In genomic region chr1:12433323-12434053, GRCh38 we compare ENCODE assay signal across 8 cellular contexts.
DNase-seq lines count a peak whose midpoint lies in the region; ATAC-seq and TF ChIP-seq lines count a peak whose summit lies in the region.

No MANE protein-coding gene starts in this region.

- H3K27me3 ChIP-seq in KMS-11 (ENCODE audit: insufficient read depth, low read depth): no peaks in the 10 kb centered on the region

- H4K20me1 ChIP-seq in KMS-11 (ENCODE audit: insufficient read depth): no peaks in the 10 kb centered on the region

- H3K4me2 ChIP-seq in KMS-11: peak overlapping the region; percentile 65

- no peak overlapping the region for H2AFZ ChIP-seq in KMS-11 (ENCODE audit: low read depth)

- no peak for TF ChIP-seq CTCF in KMS-11 (conservative IDR thresholded peaks at IDR 0.05; ENCODE audit: low read depth, low read length)

- H3K27ac Mint-ChIP-seq in activated naive CD8-positive, alpha-beta T cell treated with anti-CD3 and anti-CD28 coated beads for 36 hours: peak overlapping the region; percentile 97
- H3K27ac Mint-ChIP-seq in stimulated activated naive B cell treated with anti-CD40 and anti-IgM and Interleukin-4, amounts not matched to agents 10 μg/mL and 1 μg/mL and 100 μg/mL, for 72 hours: peak overlapping the region; percentile 89

- H3K4me1 ChIP-seq in KMS-11 (ENCODE audit: low read depth, poor library complexity, severe bottlenecking): peaks cover 51% of the 10 kb centered on the region

- H3K4me1 Mint-ChIP-seq in activated naive CD8-positive, alpha-beta T cell treated with anti-CD3 and anti-CD28 coated beads for 36 hours: peaks cover 86% of the 10 kb centered on the region
- H3K4me1 Mint-ChIP-seq in stimulated activated naive B cell treated with anti-CD40 and anti-IgM and Interleukin-4, amounts not matched to agents 10 μg/mL and 1 μg/mL and 100 μg/mL, for 72 hours: peaks cover 41 to 72% of the 10 kb centered on the region in 2 donors

- H3K36me3 ChIP-seq in KMS-11 (ENCODE audit: insufficient read depth): no peaks in the 10 kb centered on the region

- peak overlapping the region; percentile 50 for H3K4me3 Mint-ChIP-seq in activated naive CD8-positive, alpha-beta T cell treated with anti-CD3 and anti-CD28 coated beads for 36 hours
- H3K4me3 Mint-ChIP-seq in stimulated activated naive B cell treated with anti-CD40 and anti-IgM and Interleukin-4, amounts not matched to agents 10 μg/mL and 1 μg/mL and 100 μg/mL, for 72 hours: peak overlapping the region; percentile 58 to 59

- no peak overlapping the region for H3K4me3 ChIP-seq in KMS-11 (IDR thresholded peaks at IDR 0.05; ENCODE audit: insufficient read depth, low read depth, low read length)

- peaks cover 65% of the 10 kb centered on the region for H3K36me3 Mint-ChIP-seq in activated naive CD8-positive, alpha-beta T cell treated with anti-CD3 and anti-CD28 coated beads for 36 hours
- peaks cover 10 to 44% of the 10 kb centered on the region in 2 donors for H3K36me3 Mint-ChIP-seq in stimulated activated naive B cell treated with anti-CD40 and anti-IgM and Interleukin-4, amounts not matched to agents 10 μg/mL and 1 μg/mL and 100 μg/mL, for 72 hours

- DNase-seq in activated naive CD8-positive, alpha-beta T cell treated with anti-CD3 and anti-CD28 coated beads for 36 hours: no peak
- DNase-seq in iris pigment epithelial cell (ENCODE audit: low read depth): peak; percentile 93
- peak; percentile 12 for DNase-seq in stimulated activated naive B cell treated with anti-CD40 and anti-IgM and Interleukin-4, amounts not matched to agents 10 μg/mL and 1 μg/mL and 100 μg/mL, for 72 hours

- no peaks in the 10 kb centered on the region for H3K79me2 ChIP-seq in KMS-11 (ENCODE audit: insufficient read depth, low read depth)

- H3K27ac ChIP-seq in KMS-11: peak overlapping the region; percentile 15; the same call in 1 of the 2 replicates

- H3K27me3 Mint-ChIP-seq in activated naive CD8-positive, alpha-beta T cell treated with anti-CD3 and anti-CD28 coated beads for 36 hours: no peaks in the 10 kb centered on the region
- H3K27me3 Mint-ChIP-seq in stimulated activated naive B cell treated with anti-CD40 and anti-IgM and Interleukin-4, amounts not matched to agents 10 μg/mL and 1 μg/mL and 100 μg/mL, for 72 hours: no peaks in the 10 kb centered on the region

- peak; percentile 25 to 26 for ATAC-seq in stimulated activated naive B cell treated with anti-CD40 and anti-IgM and Interleukin-4, amounts not matched to agents 10 μg/mL and 1 μg/mL and 100 μg/mL, for 72 hours (replicated peaks)
- ATAC-seq in GM21381 (IDR thresholded peaks at IDR 0.05; ENCODE audit: unreplicated experiment) (no peak), HG03196 (IDR thresholded peaks at IDR 0.05; ENCODE audit: unreplicated experiment) (no peak), HG03175 (IDR thresholded peaks at IDR 0.05; ENCODE audit: unreplicated experiment) (no peak), HG02938 (IDR thresholded peaks at IDR 0.05; ENCODE audit: unreplicated experiment) (no peak)

- H3K9me3 Mint-ChIP-seq in activated naive CD8-positive, alpha-beta T cell treated with anti-CD3 and anti-CD28 coated beads for 36 hours: peaks cover 6% of the 10 kb centered on the region
- no peaks in the 10 kb centered on the region for H3K9me3 Mint-ChIP-seq in stimulated activated naive B cell treated with anti-CD40 and anti-IgM and Interleukin-4, amounts not matched to agents 10 μg/mL and 1 μg/mL and 100 μg/mL, for 72 hours

- H3K9ac ChIP-seq in KMS-11: no peak overlapping the region

Comparison
In these comparisons a context has a peak if more than half of its experiments do, and no peak if none do; other contexts are left out.
1. ATAC-seq: peak in stimulated activated naive B cell treated with anti-CD40 and anti-IgM and Interleukin-4, amounts not matched to agents 10 μg/mL and 1 μg/mL and 100 μg/mL, for 72 hours (2 of 2); none in GM21381 (single experiment), HG03196 (single experiment), HG03175 (single experiment) and HG02938 (single experiment).